ENCODE assay signal across 26 cellular contexts in genomic region chr20:43963233-43963632, GRCh38. TPM values are rescaled to one million over a fixed set of nuclear protein-coding genes. Genes with fewer than 3 reads are reported as not detected.
DNase-seq lines count a peak whose midpoint lies in the region; ATAC-seq, FAIRE-seq and TF ChIP-seq lines count a peak whose summit lies in the region.
"Had no signal": no experiment of that assay in that cellular context is flagged by ENCODE, and none has a peak within 500 bp of the region (broad histone marks: within the 10 kb centered on the region; RNA-seq: fewer than 3 reads in every experiment).

No MANE protein-coding gene starts in this region.

- no peak overlapping the region for H2BK120ac ChIP-seq in mesenchymal stem cell (ENCODE audit: low read depth, low read length)

- H3K4me1 Mint-ChIP-seq in HFFc6 (ENCODE audit: low read depth) (peaks cover 40% of the 10 kb centered on the region), T-helper 17 cell (peaks cover 46% of the 10 kb centered on the region)

- peaks cover 3 to 45% of the 10 kb centered on the region in 2 experiments; a peak in 2 of 5 replicates for H3K27me3 ChIP-seq in K562 (ENCODE audit: control insufficient read depth in 2 of 2, insufficient read depth in 2 of 2, low read length in 2 of 2)
- peaks cover 0 to 33% of the 10 kb centered on the region in 2 experiments for H3K27me3 ChIP-seq in mesenchymal stem cell (ENCODE audit: control insufficient read depth in 1 of 2, insufficient read depth in 1 of 2, low read length in 2 of 2)

- no peaks in the 10 kb centered on the region for H3K9me1 ChIP-seq in K562 (ENCODE audit: control insufficient read depth, insufficient read depth, low read length)

- CTCF ChIA-PET in K562 (lab: Yijun Ruan, JAX; ENCODE audit: low intra/inter-chr PET ratio), result no interaction called here

- no peak overlapping the region for H3K23ac ChIP-seq in mesenchymal stem cell (ENCODE audit: low read length in 2 of 2)

- H3K14ac ChIP-seq in mesenchymal stem cell (ENCODE audit: low read length in 2 of 2), result peak overlapping the region in 1 of 2 experiments; percentile 44

- H3K9me3 Mint-ChIP-seq in HFFc6, result no peaks in the 10 kb centered on the region; the same call in 1 of the 2 replicates
- H3K9me3 Mint-ChIP-seq: mesothelial cell of epicardium had no signal

- intact Hi-C loops in K562 (cut with micrococcal nuclease), result no loop called here

- ATAC-seq in K562 (0 out of 3 replicates have a peak, but pooled peaks have one; percentile 39), T-helper 17 cell (no peak)
- ATAC-seq: activated CD8-positive, alpha-beta memory T cell treated with anti-CD3 and anti-CD28 coated beads, Interleukin-2, amount 10 ng/mL, durations not matched to agents 7 days and 5 days; left colon; naive thymus-derived CD8-positive, alpha-beta T cell; stimulated activated memory B cell treated with anti-CD40 and anti-IgM and Interleukin-4, amounts not matched to agents 10 μg/mL and 1 μg/mL and 100 μg/mL, for 72 hours had no signal

- peak overlapping the region in 1 of 2 experiments; percentile 88 for H2BK12ac ChIP-seq in mesenchymal stem cell (ENCODE audit: low read length in 2 of 2)

- 2% methylated on average over 5 of the region's 5 CpGs for WGBS in K562 (ENCODE audit: insufficient coverage, low coverage, missing lambda C conversion rate)
- WGBS in mesenchymal stem cell, result 68% methylated on average over 5 of the region's 5 CpGs

- H4K20me1 ChIP-seq in K562 (replicated peaks; ENCODE audit: control insufficient read depth, insufficient read depth, low read length), result no peaks in the 10 kb centered on the region

- H3K36me3 ChIP-seq in K562 (ENCODE audit: control insufficient read depth, insufficient read depth, low read length), result no peaks in the 10 kb centered on the region
- no peaks in the 10 kb centered on the region for H3K36me3 ChIP-seq in mesenchymal stem cell (ENCODE audit: control insufficient read depth in 1 of 2, insufficient read depth in 2 of 2, low read depth in 1 of 2, low read length in 2 of 2)
- H3K36me3 ChIP-seq: thoracic aorta had no signal

- TF ChIP-seq RAD21 in K562 (CRISPR knock-in tag; conservative IDR thresholded peaks at IDR 0.05 in 1 of 2, IDR thresholded peaks at IDR 0.05 in 1 of 2), result no peak

- in situ Hi-C loops in K562 (cut with MboI), result no loop called here

- TF ChIP-seq CTCF in HFFc6 (IDR thresholded peaks at IDR 0.05) (no peak), K562 (IDR thresholded peaks at IDR 0.05 in 2 of 3, conservative IDR thresholded peaks at IDR 0.05 in 1 of 3; ENCODE audit: insufficient read depth in 2 of 3, low read depth in 1 of 3, low read length in 3 of 3) (no peak)

- H3K36me3 Mint-ChIP-seq in HFFc6 (ENCODE audit: low read depth), result peaks cover 19% of the 10 kb centered on the region
- peaks cover 2% of the 10 kb centered on the region for H3K36me3 Mint-ChIP-seq in T-helper 17 cell (ENCODE audit: low read depth)
- H3K36me3 Mint-ChIP-seq: mesothelial cell of epicardium had no signal

- peaks cover 0 to 7% of the 10 kb centered on the region in 2 experiments; a peak in 3 of 5 replicates for H3K4me1 ChIP-seq in K562 (replicated peaks in 1 of 2; ENCODE audit: control insufficient read depth in 2 of 2, insufficient read depth in 2 of 2, low read length in 2 of 2)
- H3K4me1 ChIP-seq in mesenchymal stem cell (ENCODE audit: control insufficient read depth, insufficient read depth, low read depth, low read length), result peaks cover 4% of the 10 kb centered on the region

- no peaks in the 10 kb centered on the region for H3K79me2 ChIP-seq in K562 (ENCODE audit: control insufficient read depth, insufficient read depth, low read length)

- H3K27ac ChIP-seq in K562 (ENCODE audit: extremely low read depth, low read depth, low read length) (no peak overlapping the region), mesenchymal stem cell (ENCODE audit: low read length, poor library complexity, severe bottlenecking) (no peak overlapping the region)
- H3K27ac ChIP-seq: thoracic aorta had no signal

- peak overlapping the region; percentile 17 for H2BK15ac ChIP-seq in mesenchymal stem cell (ENCODE audit: low read depth, poor library complexity, severe bottlenecking)

- TF ChIP-seq POLR2A in K562 (conservative IDR thresholded peaks at IDR 0.05), result no peak

- H3K4me2 ChIP-seq in K562 (ENCODE audit: insufficient read depth, low read length) (no peak overlapping the region), mesenchymal stem cell (ENCODE audit: low read length, poor library complexity, severe bottlenecking) (no peak overlapping the region)
- H3K4me2 ChIP-seq: smooth muscle cell had no signal

- H4K8ac ChIP-seq in mesenchymal stem cell (ENCODE audit: low read length), result peak overlapping the region; percentile 20

- no peak overlapping the region for H2AFZ ChIP-seq in K562 (ENCODE audit: low read depth, low read length)
- H2AFZ ChIP-seq in mesenchymal stem cell (ENCODE audit: low read depth, low read length), result no peak overlapping the region

- peak; percentile 35 for DNase-seq in Daoy (ENCODE audit: low read depth)
- DNase-seq in HFFc6, result no peak
- DNase-seq in K562 (ENCODE audit: extremely low read depth in 1 of 4, low spot score in 3 of 4), result no peak
- DNase-seq in mesenchymal stem cell, result peak; percentile 67
- no peak for DNase-seq in T-helper 17 cell
- DNase-seq in NK-92 (lab: John Stamatoyannopoulos, UW; ENCODE audit: unreplicated experiment), result no peak
- DNase-seq in GM19239 (ENCODE audit: insufficient read length, low spot score), result no peak
- DNase-seq: activated CD4-positive, alpha-beta T cell treated with anti-CD3 and anti-CD28 coated beads for 48 hours; activated CD8-positive, alpha-beta memory T cell treated with anti-CD3 and anti-CD28 coated beads, Interleukin-2, amount 10 ng/mL, durations not matched to agents 7 days and 5 days; activated naive CD8-positive, alpha-beta T cell treated with anti-CD3 and anti-CD28 coated beads, Interleukin-2, amount 10 ng/mL, durations not matched to agents 7 days and 5 days; CD4-positive, CD25-positive, alpha-beta regulatory T cell; dorsolateral prefrontal cortex; glutamatergic neuron; left colon; NCI-H1436; NCI-H2107; NCI-H446 treated with DMSO at 0.1 percent for 48 hours; T-helper 1 cell had no signal

- no TSS peak for BruUV-seq in K562 (replicated peaks; lab: Mats Ljungman, UMichigan)

- FAIRE-seq in K562 (lab: Jason Lieb, UNC) (no peak), GM19239 (lab: Jason Lieb, UNC) (no peak)
- FAIRE-seq: GM18507, RCC 7860 had no signal

- peak overlapping the region; percentile 42 for H3K27ac Mint-ChIP-seq in HFFc6
- no peak overlapping the region for H3K27ac Mint-ChIP-seq in T-helper 17 cell
- H3K27ac Mint-ChIP-seq: activated CD8-positive, alpha-beta memory T cell treated with anti-CD3 and anti-CD28 coated beads, Interleukin-2, amount 10 ng/mL, durations not matched to agents 7 days and 5 days; activated naive CD8-positive, alpha-beta T cell treated with anti-CD3 and anti-CD28 coated beads, Interleukin-2, amount 10 ng/mL, durations not matched to agents 7 days and 5 days; mesothelial cell of epicardium; stimulated activated memory B cell treated with anti-CD40 and anti-IgM and Interleukin-4, amounts not matched to agents 10 μg/mL and 1 μg/mL and 100 μg/mL, for 72 hours had no signal

- no peak overlapping the region for H3K4me3 ChIP-seq in K562
- H3K4me3 ChIP-seq in mesenchymal stem cell (ENCODE audit: insufficient read depth in 1 of 2, low read depth in 1 of 2, low read length in 2 of 2), result no peak overlapping the region
- H3K4me3 ChIP-seq: dorsolateral prefrontal cortex, smooth muscle cell, thoracic aorta had no signal

- peak overlapping the region; percentile 36 for H4K91ac ChIP-seq in mesenchymal stem cell (ENCODE audit: low read length)

- no peak overlapping the region for H3K9ac ChIP-seq in K562 (ENCODE audit: insufficient read depth in 1 of 2, low read depth in 2 of 2, low read length in 2 of 2)
- no peak overlapping the region for H3K9ac ChIP-seq in mesenchymal stem cell (ENCODE audit: low read length)

- H3K4ac ChIP-seq in mesenchymal stem cell (ENCODE audit: low read depth in 1 of 2, low read length in 2 of 2), result peak overlapping the region; percentile 3 to 72

- H2BK5ac ChIP-seq in mesenchymal stem cell (ENCODE audit: low read depth, low read length, poor library complexity, severe bottlenecking), result no peak overlapping the region

- no peak overlapping the region for H2AK5ac ChIP-seq in mesenchymal stem cell (ENCODE audit: low read length, severe bottlenecking)

- no peak overlapping the region for H3K4me3 Mint-ChIP-seq in HFFc6
- no peak overlapping the region for H3K4me3 Mint-ChIP-seq in T-helper 17 cell
- H3K4me3 Mint-ChIP-seq: activated CD8-positive, alpha-beta memory T cell treated with anti-CD3 and anti-CD28 coated beads, Interleukin-2, amount 10 ng/mL, durations not matched to agents 7 days and 5 days; activated naive CD8-positive, alpha-beta T cell treated with anti-CD3 and anti-CD28 coated beads, Interleukin-2, amount 10 ng/mL, durations not matched to agents 7 days and 5 days; CD4-positive, CD25-positive, alpha-beta regulatory T cell; mesothelial cell of epicardium; stimulated activated memory B cell treated with anti-CD40 and anti-IgM and Interleukin-4, amounts not matched to agents 10 μg/mL and 1 μg/mL and 100 μg/mL, for 72 hours had no signal

- TF ChIP-seq EP300 in K562 (IDR thresholded peaks at IDR 0.05; ENCODE audit: low read length), result no peak

- POLR2A ChIA-PET in K562 (lab: Yijun Ruan, JAX), result interaction anchor here (0.6 to 1.3 kb wide), 2 partner anchors 9 to 14 kb away, joined by 3 read pairs; no protein-coding TSS in a partner anchor

- H3K9me3 ChIP-seq in K562 (replicated peaks; ENCODE audit: control insufficient read depth, insufficient read depth, low read depth, low read length) (no peaks in the 10 kb centered on the region), mesenchymal stem cell (ENCODE audit: control insufficient read depth, low read length) (no peaks in the 10 kb centered on the region), T-helper 17 cell (ENCODE audit: control insufficient read depth, low read length, poor library complexity, severe bottlenecking) (no peaks in the 10 kb centered on the region)
- H3K9me3 ChIP-seq: thoracic aorta had no signal

- H3K79me1 ChIP-seq in mesenchymal stem cell (replicated peaks; ENCODE audit: low read length, poor library complexity, severe bottlenecking), result no peaks in the 10 kb centered on the region

- H3K18ac ChIP-seq in mesenchymal stem cell (ENCODE audit: low read depth in 1 of 2, low read length in 2 of 2), result peak overlapping the region; percentile 6 to 88

- H3K27me3 Mint-ChIP-seq in HFFc6 (ENCODE audit: insufficient read depth), result peaks cover 3% of the 10 kb centered on the region; the same call in 1 of the 2 replicates
- H3K27me3 Mint-ChIP-seq in T-helper 17 cell, result no peaks in the 10 kb centered on the region
- H3K27me3 Mint-ChIP-seq: CD4-positive, CD25-positive, alpha-beta regulatory T cell had no signal

RNA-seq across cellular contexts. Expression of gene TOX2, which starts 48.6 kb away (rescaled TPM):
- total RNA-seq in Daoy (2014; rRNA removed; shearing (Covaris generic)), result 0.06 and 1.3 TPM in 2 replicates
- 10 to 100 TPM; 46.1 to 68.2 (median 60.2) TPM for total RNA-seq in HFFc6 (2021; fragmentation: NEBNext Ultra II Directional; extraction: Animal tissue kit (Norgen Biotek cat#: 25700))
- total RNA-seq in K562 (2011; cell fraction: chromatin; rRNA removed; ENCODE audit: low replicate concordance), result not detected in 2 replicates
- not detected in 2 replicates for total RNA-seq in K562 (2011; cell fraction: nucleolus; rRNA removed)
- total RNA-seq in K562 (2011; cell fraction: nucleoplasm; rRNA removed), result not detected in 2 replicates
- total RNA-seq in K562 (2014; rRNA removed), result not detected in 2 replicates
- total RNA-seq in K562 (2014; rRNA removed; fragmentation: Illumina TruSeq; extraction: Trizol), result not detected in 2 replicates
- total RNA-seq in K562 (2015; rRNA removed; fragmentation: Illumina TruSeq; extraction: Trizol), result not detected in 2 replicates
- total RNA-seq in K562 (2021), result not detected in 2 replicates
- not detected in 2 replicates for polyA plus RNA-seq in K562 (2011; rRNA removed)
- polyA plus RNA-seq in K562 (2011; cell fraction: cytosol; rRNA removed), result not detected in 2 replicates
- polyA plus RNA-seq in K562 (2011; cell fraction: nucleus; rRNA removed), result not detected in 2 replicates
- polyA plus RNA-seq in K562 (2012), result 0.05 and 0.18 TPM in 2 replicates
- not detected in 2 replicates for polyA plus RNA-seq in K562 (2014; fragmentation: Illumina TruSeq; extraction: Trizol)
- not detected for polyA plus RNA-seq in K562 (2014; fragmentation: Nextera tagmentation; extraction: Ambion mirVana)
- not detected in 2 replicates for polyA plus RNA-seq in K562 (2014; rRNA removed)
- polyA minus RNA-seq in K562 (2011; rRNA and poly(A)+ RNA removed), result not detected in 2 replicates
- not detected in 2 replicates for polyA minus RNA-seq in K562 (2011; cell fraction: cytosol; rRNA and poly(A)+ RNA removed)
- not detected in 2 replicates for polyA minus RNA-seq in K562 (2011; cell fraction: nucleus; rRNA and poly(A)+ RNA removed)
- 170 TPM for polyA plus RNA-seq in mesenchymal stem cell (2013, experiment 1 of 2)
- 164 TPM for polyA plus RNA-seq in mesenchymal stem cell (2013, experiment 2 of 2)
- total RNA-seq in T-helper 17 cell, result 1 to 10 TPM; 1.7 to 2.2 TPM
- total RNA-seq: renal cortical epithelial cell had no signal

Comparison
In these comparisons a context has a peak if more than half of its experiments do, and no peak if none do; other contexts are left out.
1. DNase-seq: peak in Daoy (single experiment) and mesenchymal stem cell (single experiment); none in HFFc6 (single experiment), K562 (0 of 4), T-helper 17 cell (0 of 3), NK-92 (single experiment) and GM19239 (single experiment).
2. RNA of gene TOX2, which starts 48.6 kb away (total RNA-seq): 46.1 to 68.2 TPM in HFFc6; 1.7 to 2.2 TPM in T-helper 17 cell, 0.06 to 1.3 TPM in Daoy and not detected in K562; every median in the first group is over 10 times any median in the second.